In genomic region chr17:35588196-35588920, GRCh38 we compare ENCODE assay signal across 9 cellular contexts. TPM values are rescaled to one million over a fixed set of nuclear protein-coding genes. Genes with fewer than 3 reads are reported as not detected.
DNase-seq lines count a peak whose midpoint lies in the region; ATAC-seq and TF ChIP-seq lines count a peak whose summit lies in the region.
"Had no signal": no experiment of that assay in that cellular context is flagged by ENCODE, and none has a peak within 500 bp of the region (broad histone marks: within the 10 kb centered on the region; RNA-seq: fewer than 3 reads in every experiment).

No MANE protein-coding gene starts in this region.

- peaks cover 42% of the 10 kb centered on the region for H3K79me2 ChIP-seq in SU-DHL-6 (ENCODE audit: insufficient read depth, low read length)

- H3K4me3 ChIP-seq in SU-DHL-6 (ENCODE audit: insufficient read depth, low read length, poor library complexity, severe bottlenecking) = peak overlapping the region; percentile 86
- peak overlapping the region; percentile 69 for H3K4me3 ChIP-seq in fibroblast of mammary gland (ENCODE audit: control insufficient read depth, low read depth, low read length)
- H3K4me3 ChIP-seq in skeletal muscle cell (ENCODE audit: low read depth, low read length) = peak overlapping the region; percentile 64

- no peaks in the 10 kb centered on the region for H4K20me1 ChIP-seq in SU-DHL-6 (ENCODE audit: low read depth, low read length)

- peak overlapping the region; percentile 91 for H3K4me3 Mint-ChIP-seq in activated CD4-positive, alpha-beta T cell treated with anti-CD3 and anti-CD28 coated beads, Interleukin-2, amount 10 ng/mL, durations not matched to agents 7 days and 5 days

- H3K27me3 Mint-ChIP-seq in activated CD4-positive, alpha-beta T cell treated with anti-CD3 and anti-CD28 coated beads, Interleukin-2, amount 10 ng/mL, durations not matched to agents 7 days and 5 days = peaks cover 11% of the 10 kb centered on the region

- peaks cover 9% of the 10 kb centered on the region for H3F3A ChIP-seq in SU-DHL-6 (ENCODE audit: insufficient read depth)

- no peaks in the 10 kb centered on the region for H3K9me3 Mint-ChIP-seq in activated CD4-positive, alpha-beta T cell treated with anti-CD3 and anti-CD28 coated beads, Interleukin-2, amount 10 ng/mL, durations not matched to agents 7 days and 5 days

- H3K27ac Mint-ChIP-seq in activated CD4-positive, alpha-beta T cell treated with anti-CD3 and anti-CD28 coated beads, Interleukin-2, amount 10 ng/mL, durations not matched to agents 7 days and 5 days = peak overlapping the region; percentile 96

- no peak overlapping the region for H2AFZ ChIP-seq in SU-DHL-6 (ENCODE audit: low read depth, low read length, severe bottlenecking)

- no peak for ATAC-seq in HG02642 (IDR thresholded peaks at IDR 0.05; ENCODE audit: poor library complexity, unreplicated experiment)
- ATAC-seq in HG03354 (IDR thresholded peaks at IDR 0.05; ENCODE audit: poor library complexity, severe bottlenecking, unreplicated experiment) = no peak

- CTCF ChIA-PET in activated CD4-positive, alpha-beta T cell treated with anti-CD3 and anti-CD28 coated beads, Interleukin-2, amount 10 ng/mL, durations not matched to agents 7 days and 5 days (lab: Charles Lee) = interaction anchor here (0.9 to 2.0 kb wide), 4 partner anchors 9 to 49 kb away, joined by 3 to 11 read pairs (median 3); partner anchors contain the start of gene PEX12

- no peaks in the 10 kb centered on the region for H3K9me2 ChIP-seq in SU-DHL-6 (replicated peaks; ENCODE audit: insufficient read depth, low read length)

- H3K9ac ChIP-seq in SU-DHL-6 (ENCODE audit: low read length) = peak overlapping the region; percentile 75

- DNase-seq in activated CD4-positive, alpha-beta T cell treated with anti-CD3 and anti-CD28 coated beads, Interleukin-2, amount 10 ng/mL, durations not matched to agents 7 days and 5 days = no peak
- no peak for DNase-seq in activated CD4-positive, alpha-beta T cell treated with anti-CD3 and anti-CD28 coated beads for 48 hours
- DNase-seq in fibroblast of mammary gland (ENCODE audit: low read depth) = peak; percentile 56
- peak; percentile 44 for DNase-seq in skeletal muscle cell (ENCODE audit: low read depth)
- no peak for DNase-seq in NCI-H2029 (lab: John Stamatoyannopoulos, UW)

- no peak overlapping the region for H3K27ac ChIP-seq in SU-DHL-6 (ENCODE audit: low read depth, low read length)

- peaks cover 4% of the 10 kb centered on the region for H3K36me3 Mint-ChIP-seq in activated CD4-positive, alpha-beta T cell treated with anti-CD3 and anti-CD28 coated beads, Interleukin-2, amount 10 ng/mL, durations not matched to agents 7 days and 5 days (ENCODE audit: low read depth)

- H3K4me1 Mint-ChIP-seq in activated CD4-positive, alpha-beta T cell treated with anti-CD3 and anti-CD28 coated beads, Interleukin-2, amount 10 ng/mL, durations not matched to agents 7 days and 5 days = peaks cover 30% of the 10 kb centered on the region

- H3K27me3 ChIP-seq in SU-DHL-6 (ENCODE audit: low read length) = no peaks in the 10 kb centered on the region

- peak overlapping the region; percentile 60 for H3K4me2 ChIP-seq in SU-DHL-6 (ENCODE audit: low read depth, low read length, poor library complexity, severe bottlenecking)

- no peaks in the 10 kb centered on the region for H3K36me3 ChIP-seq in SU-DHL-6 (ENCODE audit: low read length)

- POLR2A ChIA-PET in activated CD4-positive, alpha-beta T cell treated with anti-CD3 and anti-CD28 coated beads, Interleukin-2, amount 10 ng/mL, durations not matched to agents 7 days and 5 days (lab: Charles Lee) = interaction anchor here (1.7 to 2.3 kb wide), 2 partner anchors 10 to 11 kb away, joined by 4 to 8 read pairs; partner anchors contain the start of gene PEX12

- no peaks in the 10 kb centered on the region for H3K9me3 ChIP-seq in SU-DHL-6 (ENCODE audit: insufficient read depth, low read length)

- no peak for TF ChIP-seq CTCF in SU-DHL-6 (IDR thresholded peaks at IDR 0.05; ENCODE audit: insufficient read depth, low read length, poor library complexity, severe bottlenecking)
- TF ChIP-seq CTCF in fibroblast of mammary gland (conservative IDR thresholded peaks at IDR 0.05; ENCODE audit: control insufficient read depth, insufficient read depth, low read depth, low read length) = no peak

RNA-seq across cellular contexts. Expression of gene AP2B1, which starts 1.2 kb away (rescaled TPM):
- total RNA-seq in activated CD4-positive, alpha-beta T cell treated with anti-CD3 and anti-CD28 coated beads, Interleukin-2, amount 10 ng/mL, durations not matched to agents 7 days and 5 days = 100 to 1,000 TPM; 180 to 185 TPM

RNA-seq across cellular contexts. Expression of gene PEX12, which starts 10.0 kb away (rescaled TPM):
- 1 to 10 TPM; 4.0 to 5.5 TPM for total RNA-seq in activated CD4-positive, alpha-beta T cell treated with anti-CD3 and anti-CD28 coated beads, Interleukin-2, amount 10 ng/mL, durations not matched to agents 7 days and 5 days

RNA-seq across cellular contexts. Expression of gene SLFN14, which starts 27.7 kb away (rescaled TPM):
- total RNA-seq in activated CD4-positive, alpha-beta T cell treated with anti-CD3 and anti-CD28 coated beads, Interleukin-2, amount 10 ng/mL, durations not matched to agents 7 days and 5 days = not detected

RNA-seq across cellular contexts. Expression of gene SLFN12L, which starts 50.9 kb away (rescaled TPM):
- 100 to 1,000 TPM in 1 of 2 experiments, 10 to 100 TPM in 1; 97.9 to 102 TPM for total RNA-seq in activated CD4-positive, alpha-beta T cell treated with anti-CD3 and anti-CD28 coated beads, Interleukin-2, amount 10 ng/mL, durations not matched to agents 7 days and 5 days
- total RNA-seq: glomerular endothelial cell had no signal

Comparison
In these comparisons a context has a peak if more than half of its experiments do, and no peak if none do; other contexts are left out.
1. DNase-seq: peak in fibroblast of mammary gland (single experiment) and skeletal muscle cell (single experiment); none in activated CD4-positive, alpha-beta T cell treated with anti-CD3 and anti-CD28 coated beads, Interleukin-2, amount 10 ng/mL, durations not matched to agents 7 days and 5 days (single experiment), activated CD4-positive, alpha-beta T cell treated with anti-CD3 and anti-CD28 coated beads for 48 hours (single experiment) and NCI-H2029 (single experiment).
2. Peak in every context shown above with its lines, with median percentiles within 50 percentile points of each other: H3K4me3 ChIP-seq.